24 cellular contexts compared by ENCODE assay signal in the genomic region with DNA sequence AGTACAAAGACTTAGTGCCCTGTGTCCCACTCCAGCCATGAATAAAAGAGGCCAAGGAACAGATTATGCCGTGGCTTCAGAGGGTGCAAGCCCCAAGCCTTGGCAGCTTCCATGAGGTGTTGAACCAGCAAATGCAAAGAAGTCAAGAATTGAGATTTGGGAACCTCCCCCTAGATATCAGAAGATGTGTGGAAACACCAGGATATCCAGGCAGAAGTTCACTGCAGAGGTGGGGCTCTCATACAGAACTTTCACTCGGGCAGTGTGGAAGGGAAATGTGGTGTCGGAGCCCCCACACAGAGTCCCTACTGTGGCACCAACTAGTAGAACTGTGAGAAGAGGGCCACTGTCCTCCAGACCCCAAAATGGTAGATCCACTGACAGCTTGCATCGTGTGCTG.
"Had no signal": no experiment of that assay in that cellular context is flagged by ENCODE, and none has a peak within 500 bp of the region (broad histone marks: within the 10 kb centered on the region; RNA-seq: fewer than 3 reads in every experiment).

No MANE protein-coding gene starts in this region.

- H3K36me3 ChIP-seq: stomach, suprapubic skin, thoracic aorta, thyroid gland, tibial artery, tibial nerve, transverse colon, upper lobe of left lung, upper lobe of right lung, uterus, vagina had no signal

- H3K27me3 ChIP-seq: stomach, suprapubic skin, testis, thyroid gland, tibial artery, tibial nerve, transverse colon, upper lobe of left lung, upper lobe of right lung, vagina had no signal

- H3K9me3 ChIP-seq: suprapubic skin, testis, thoracic aorta, thyroid gland, tibial artery, upper lobe of left lung, upper lobe of right lung, uterus, vagina had no signal

- H3K4me1 ChIP-seq: stomach, suprapubic skin, testis, thyroid gland, tibial artery, tibial nerve, transverse colon, upper lobe of left lung, upper lobe of right lung, uterus, vagina had no signal

- DNase-seq: stimulated activated CD4-positive, alpha-beta T cell treated with anti-CD3 and anti-CD28 coated beads, Interleukin-2, amount 100 ng/mL, for 48 hours; stimulated activated CD4-positive, alpha-beta T cell treated with anti-CD3 and anti-CD28 coated beads, Interleukin-4, amount 100 ng/mL, for 1 hour; stimulated activated CD4-positive, alpha-beta T cell treated with anti-CD3 and anti-CD28 coated beads, Interleukin-4, amount 100 ng/mL, for 24 hours; stimulated activated CD4-positive, alpha-beta T cell treated with anti-CD3 and anti-CD28 coated beads, Interleukin-4, amount 100 ng/mL, for 4 hours; stimulated activated CD8-positive, alpha-beta memory T cell treated with anti-CD3 and anti-CD28 coated beads, Interleukin-4, amount 100 ng/mL, for 48 hours; stimulated activated naive B cell treated with anti-CD40 and anti-IgM and Interleukin-4, amounts not matched to agents 10 μg/mL and 1 μg/mL and 100 μg/mL, for 72 hours; stimulated activated naive CD4-positive, alpha-beta T cell; stimulated activated naive CD4-positive, alpha-beta T cell treated with Interleukin-2 at 50 U/mL for 16 hours; stimulated activated naive CD8-positive, alpha-beta T cell treated with anti-CD3 and anti-CD28 coated beads, Interleukin-15, amount 100 ng/mL, for 72 hours; stimulated activated naive CD8-positive, alpha-beta T cell treated with anti-CD3 and anti-CD28 coated beads, Interleukin-15, Interleukin-2, amounts not matched to agents 100 U/mL and 50 U/mL, for 24 hours; stomach; substantia nigra; testis; thyroid gland; tibial artery; transverse colon; trophoblast cell; upper lobe of left lung; upper lobe of right lung; uterus had no signal

- H3K27ac ChIP-seq: stomach, suprapubic skin, testis, thoracic aorta, thyroid gland, tibial artery, tibial nerve, transverse colon, upper lobe of left lung, upper lobe of right lung, uterus, vagina had no signal

- H3K4me3 ChIP-seq: stomach, suprapubic skin, testis, thoracic aorta, thyroid gland, tibial artery, tibial nerve, transverse colon, upper lobe of left lung, upper lobe of right lung, uterus, vagina had no signal
